ENCODE assay signal across 20 cellular contexts in the genomic region with DNA sequence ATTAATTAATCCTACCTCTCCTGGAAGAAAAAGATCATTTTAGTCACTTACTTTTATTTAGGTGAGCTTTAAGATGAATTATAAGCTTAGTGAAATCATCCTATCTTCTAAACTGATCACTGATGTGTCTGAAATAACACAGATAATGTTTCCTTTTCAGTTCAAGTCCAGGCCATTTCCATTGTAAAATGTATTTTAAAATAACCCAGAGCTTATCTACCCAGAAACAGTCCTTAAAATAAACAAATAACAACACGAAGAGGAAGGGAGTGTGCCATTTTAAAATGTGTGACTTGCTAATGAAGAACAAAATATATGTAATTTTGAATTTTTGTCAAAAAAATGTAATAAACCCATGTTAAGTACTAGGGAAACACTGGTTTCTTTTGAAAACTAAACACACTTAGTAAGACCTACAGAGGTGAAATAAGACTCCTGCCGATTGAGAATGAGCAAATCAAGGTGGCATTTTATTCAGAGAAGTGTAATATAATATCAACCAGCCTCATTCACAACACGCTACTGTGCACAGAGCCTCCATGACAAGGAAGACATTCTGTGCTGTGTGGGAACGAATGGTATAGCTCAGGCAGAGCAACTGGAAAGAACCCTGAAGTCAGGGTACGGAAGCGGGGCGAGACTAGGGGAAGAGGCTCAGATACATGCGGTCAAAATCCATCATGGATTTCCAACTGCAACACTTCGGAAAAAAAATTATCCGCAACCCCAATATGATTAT. TPM values are rescaled to one million over a fixed set of nuclear protein-coding genes. Genes with fewer than 3 reads are reported as not detected.
DNase-seq lines count a peak whose midpoint lies in the region; ATAC-seq and TF ChIP-seq lines count a peak whose summit lies in the region.
"Had no signal": no experiment of that assay in that cellular context is flagged by ENCODE, and none has a peak within 500 bp of the region (broad histone marks: within the 10 kb centered on the region; RNA-seq: fewer than 3 reads in every experiment).

No MANE protein-coding gene starts in this region.

- H3K27me3 ChIP-seq in AG04450 (ENCODE audit: control insufficient read depth, insufficient read depth, low read length) = no peaks in the 10 kb centered on the region
- H3K27me3 ChIP-seq in PC-3 (ENCODE audit: low read length) = no peaks in the 10 kb centered on the region
- H3K27me3 ChIP-seq in CD8-positive, alpha-beta T cell (ENCODE audit: insufficient read depth, low read length) = peaks cover 4% of the 10 kb centered on the region
- H3K27me3 ChIP-seq: adrenal gland, upper lobe of right lung had no signal

- no peaks in the 10 kb centered on the region for H3K9me3 Mint-ChIP-seq in mesothelial cell of epicardium
- no peaks in the 10 kb centered on the region for H3K9me3 Mint-ChIP-seq in CD8-positive, alpha-beta T cell
- H3K9me3 Mint-ChIP-seq: activated CD4-positive, alpha-beta memory T cell treated with anti-CD3 and anti-CD28 coated beads for 36 hours; activated T-helper 1 cell treated with anti-CD3 and anti-CD28 coated beads, Interleukin-12 subunit alpha, Interleukin-12 subunit beta, Interleukin-2, Interleukin-4 antibody, amounts not matched to agents 30 ng/mL and 10 ng/mL and 1 ng/mL, durations not matched to agents 14 hours and 24 hours and 36 hours; stimulated activated memory B cell treated with anti-CD40 and anti-IgM and Interleukin-4, amounts not matched to agents 10 μg/mL and 1 μg/mL and 100 μg/mL, for 72 hours had no signal

- BruUV-seq in PC-3 (replicated peaks; lab: Mats Ljungman, UMichigan) = TSS peak; percentile 38

- H3K79me2 ChIP-seq in PC-3 (ENCODE audit: low read length) = peaks cover 73% of the 10 kb centered on the region

- H3K27ac Mint-ChIP-seq in mesothelial cell of epicardium = peak overlapping the region; percentile 91
- H3K27ac Mint-ChIP-seq in CD8-positive, alpha-beta T cell = no peak overlapping the region
- H3K27ac Mint-ChIP-seq: activated CD4-positive, alpha-beta memory T cell treated with anti-CD3 and anti-CD28 coated beads for 36 hours; activated T-helper 1 cell treated with anti-CD3 and anti-CD28 coated beads, Interleukin-12 subunit alpha, Interleukin-12 subunit beta, Interleukin-2, Interleukin-4 antibody, amounts not matched to agents 30 ng/mL and 10 ng/mL and 1 ng/mL, durations not matched to agents 14 hours and 24 hours and 36 hours; stimulated activated memory B cell treated with anti-CD40 and anti-IgM and Interleukin-4, amounts not matched to agents 10 μg/mL and 1 μg/mL and 100 μg/mL, for 72 hours had no signal

- peaks cover 27% of the 10 kb centered on the region for H3F3A ChIP-seq in PC-3 (ENCODE audit: low read length, unreplicated experiment)

- H3K9me3 ChIP-seq in AG04450 (ENCODE audit: control insufficient read depth, insufficient read depth, low read length) (no peaks in the 10 kb centered on the region), PC-3 (ENCODE audit: low read length) (no peaks in the 10 kb centered on the region)
- H3K9me3 ChIP-seq in CD8-positive, alpha-beta T cell (ENCODE audit: low read length) = no peaks in the 10 kb centered on the region
- H3K9me3 ChIP-seq: adrenal gland, mucosa of descending colon, upper lobe of right lung had no signal

- no peak overlapping the region for H2AFZ ChIP-seq in PC-3 (ENCODE audit: low read length)

- intact Hi-C loops in PC-3 (cut with micrococcal nuclease) = no loop called here
- intact Hi-C loops in CD8-positive, alpha-beta T cell (cut with DNase I, micrococcal nuclease) = no loop called here

- TF ChIP-seq CTCF in AG04450 (IDR thresholded peaks at IDR 0.05; ENCODE audit: low read depth, low read length) (no peak), PC-3 (conservative IDR thresholded peaks at IDR 0.05; ENCODE audit: low read depth, low read length) (no peak), mesothelial cell of epicardium (IDR thresholded peaks at IDR 0.05; ENCODE audit: unreplicated experiment) (no peak)
- TF ChIP-seq CTCF in CD8-positive, alpha-beta T cell (IDR thresholded peaks at IDR 0.05) = no peak

- H3K27ac ChIP-seq in AG04450 (ENCODE audit: low read depth, low read length) (peak overlapping the region; percentile 62), PC-3 (ENCODE audit: low read length) (peak overlapping the region; percentile 97)
- no peak overlapping the region for H3K27ac ChIP-seq in CD8-positive, alpha-beta T cell (ENCODE audit: low read depth, low read length)
- H3K27ac ChIP-seq: upper lobe of right lung had no signal

- H3K36me3 Mint-ChIP-seq in mesothelial cell of epicardium = no peaks in the 10 kb centered on the region
- no peaks in the 10 kb centered on the region for H3K36me3 Mint-ChIP-seq in CD8-positive, alpha-beta T cell
- H3K36me3 Mint-ChIP-seq: activated CD4-positive, alpha-beta memory T cell treated with anti-CD3 and anti-CD28 coated beads for 36 hours; stimulated activated memory B cell treated with anti-CD40 and anti-IgM and Interleukin-4, amounts not matched to agents 10 μg/mL and 1 μg/mL and 100 μg/mL, for 72 hours had no signal

- peak overlapping the region; percentile 96 for H3K4me2 ChIP-seq in PC-3 (ENCODE audit: low read length)

- DNase-seq in AG04450 (ENCODE audit: low read depth, low spot score) (no peak), PC-3 (peak; percentile 23), dermis blood vessel endothelial cell (peak; percentile 39), mesothelial cell of epicardium (ENCODE audit: low spot score in 2 of 2, unreplicated experiment in 2 of 2) (no peak), DMS114 treated with DMSO at 0.1 percent for 48 hours (lab: John Stamatoyannopoulos, UW; ENCODE audit: unreplicated experiment) (no peak), NCI-H774 (lab: John Stamatoyannopoulos, UW) (no peak), NCI-H1436 (lab: John Stamatoyannopoulos, UW) (no peak)
- no peak for DNase-seq in CD8-positive, alpha-beta T cell
- DNase-seq: activated CD4-positive, alpha-beta memory T cell treated with anti-CD3 and anti-CD28 coated beads for 36 hours; cerebellar nuclear complex; GDM1; head of caudate nucleus; KBM-7; mucosa of descending colon; nucleus accumbens; small intestine had no signal

- ATAC-seq in PC-3 = no peak
- ATAC-seq in CD8-positive, alpha-beta T cell = no peak
- ATAC-seq: stimulated activated memory B cell treated with anti-CD40 and anti-IgM and Interleukin-4, amounts not matched to agents 10 μg/mL and 1 μg/mL and 100 μg/mL, for 72 hours; upper lobe of right lung had no signal

- H3K4me3 Mint-ChIP-seq in mesothelial cell of epicardium = no peak overlapping the region
- H3K4me3 Mint-ChIP-seq in CD8-positive, alpha-beta T cell = no peak overlapping the region
- H3K4me3 Mint-ChIP-seq: activated CD4-positive, alpha-beta memory T cell treated with anti-CD3 and anti-CD28 coated beads for 36 hours; activated T-helper 1 cell treated with anti-CD3 and anti-CD28 coated beads, Interleukin-12 subunit alpha, Interleukin-12 subunit beta, Interleukin-2, Interleukin-4 antibody, amounts not matched to agents 30 ng/mL and 10 ng/mL and 1 ng/mL, durations not matched to agents 14 hours and 24 hours and 36 hours; stimulated activated memory B cell treated with anti-CD40 and anti-IgM and Interleukin-4, amounts not matched to agents 10 μg/mL and 1 μg/mL and 100 μg/mL, for 72 hours had no signal

- peak overlapping the region; percentile 78 for H3K9ac ChIP-seq in PC-3 (ENCODE audit: low read length)

- CTCF ChIA-PET in AG04450 (lab: Charles Lee) (interaction anchor here (1.0 to 2.6 kb wide), 2 partner anchors 10 to 16 kb away, joined by 3 to 7 read pairs; no protein-coding TSS in a partner anchor), PC-3 (lab: Charles Lee) (interaction anchor here (1.7 kb wide), 1 partner anchor 16 kb away, joined by 6 read pairs; no protein-coding TSS in a partner anchor)
- CTCF ChIA-PET in CD8-positive, alpha-beta T cell (lab: Charles Lee) = no interaction called here

- peaks cover 30% of the 10 kb centered on the region for H3K4me1 Mint-ChIP-seq in mesothelial cell of epicardium
- H3K4me1 Mint-ChIP-seq in CD8-positive, alpha-beta T cell (ENCODE audit: low read depth) = no peaks in the 10 kb centered on the region

- no peaks in the 10 kb centered on the region for H3K9me2 ChIP-seq in PC-3 (replicated peaks; ENCODE audit: low read length)

- no peaks in the 10 kb centered on the region for H3K36me3 ChIP-seq in PC-3 (ENCODE audit: low read depth, low read length)
- no peaks in the 10 kb centered on the region for H3K36me3 ChIP-seq in CD8-positive, alpha-beta T cell (ENCODE audit: insufficient read depth, low read length)
- H3K36me3 ChIP-seq: adrenal gland, upper lobe of right lung had no signal

- POLR2A ChIA-PET in AG04450 (lab: Yijun Ruan, JAX) = interaction anchor here (1.3 kb wide), 1 partner anchor 9 kb away, joined by 5 read pairs; no protein-coding TSS in a partner anchor
- POLR2A ChIA-PET in PC-3 (lab: Charles Lee; ENCODE audit: unreplicated experiment) = interaction anchor here (0.6 kb wide), 1 partner anchor 15 kb away, joined by 5 read pairs; no protein-coding TSS in a partner anchor
- POLR2A ChIA-PET in CD8-positive, alpha-beta T cell (lab: Charles Lee) = no interaction called here

- H4K20me1 ChIP-seq in PC-3 (ENCODE audit: low read length) = no peaks in the 10 kb centered on the region

- H3K4me3 ChIP-seq in AG04450 (ENCODE audit: low read depth, low read length) (peak overlapping the region; percentile 67), PC-3 (ENCODE audit: low read length) (peak overlapping the region; percentile 64)
- no peak overlapping the region for H3K4me3 ChIP-seq in CD8-positive, alpha-beta T cell (ENCODE audit: low read depth, low read length)
- H3K4me3 ChIP-seq: adrenal gland, mucosa of descending colon, upper lobe of right lung had no signal

- peaks cover 67% of the 10 kb centered on the region for H3K4me1 ChIP-seq in PC-3 (ENCODE audit: insufficient read depth, low read length)
- H3K4me1 ChIP-seq in CD8-positive, alpha-beta T cell (ENCODE audit: insufficient read depth, low read length) = peaks cover 3% of the 10 kb centered on the region

- no peaks in the 10 kb centered on the region for H3K27me3 Mint-ChIP-seq in mesothelial cell of epicardium (ENCODE audit: low read depth)
- peaks cover 38% of the 10 kb centered on the region for H3K27me3 Mint-ChIP-seq in CD8-positive, alpha-beta T cell (ENCODE audit: low read depth)

RNA-seq across cellular contexts. Expression of a gene that starts 7.7 kb away (rescaled TPM):
- polyA plus RNA-seq in AG04450 (2011; rRNA removed) = 64.3 and 71.0 TPM in 2 replicates
- polyA minus RNA-seq in AG04450 (2011; rRNA and poly(A)+ RNA removed) = 108 and 110 TPM in 2 replicates
- total RNA-seq in PC-3 (2014; rRNA removed) (32.0 and 39.9 TPM in 2 replicates), dermis blood vessel endothelial cell (13.3 and 37.6 TPM in 2 replicates), mesothelial cell of epicardium (17.2 to 17.9 TPM (median 17.8 TPM) in 3 replicates)
- under 1 TPM in 1 of 2 experiments, not detected in 1; 0.17 TPM for total RNA-seq in CD8-positive, alpha-beta T cell

RNA-seq across cellular contexts. Expression of a gene that starts 41.5 kb away (rescaled TPM):
- polyA plus RNA-seq in AG04450 (2011; rRNA removed) = not detected in 2 replicates
- 0.23 TPM in 1 of 2 replicates, not detected in the other for polyA minus RNA-seq in AG04450 (2011; rRNA and poly(A)+ RNA removed)
- total RNA-seq in PC-3 (2014; rRNA removed) (0.40 and 1.7 TPM in 2 replicates), dermis blood vessel endothelial cell (0.09 TPM in 1 of 2 replicates, not detected in the other), mesothelial cell of epicardium (not detected in 3 replicates)
- not detected for total RNA-seq in CD8-positive, alpha-beta T cell
- total RNA-seq: activated CD4-positive, alpha-beta memory T cell treated with anti-CD3 and anti-CD28 coated beads for 36 hours; activated T-helper 1 cell treated with anti-CD3 and anti-CD28 coated beads, Interleukin-12 subunit alpha, Interleukin-12 subunit beta, Interleukin-2, Interleukin-4 antibody, amounts not matched to agents 30 ng/mL and 10 ng/mL and 1 ng/mL, durations not matched to agents 14 hours and 24 hours and 36 hours had no signal

Comparison
In these comparisons a context has a peak if more than half of its experiments do, and no peak if none do; other contexts are left out.
1. DNase-seq: peak in PC-3 (single experiment) and dermis blood vessel endothelial cell (single experiment); none in AG04450 (single experiment), mesothelial cell of epicardium (0 of 2), CD8-positive, alpha-beta T cell (0 of 7), DMS114 treated with DMSO at 0.1 percent for 48 hours (single experiment), NCI-H774 (single experiment) and NCI-H1436 (single experiment).
2. RNA of a gene that starts 7.7 kb away (total RNA-seq): 32.0 to 39.9 TPM in PC-3, 17.2 to 17.9 TPM in mesothelial cell of epicardium and 13.3 to 37.6 TPM in dermis blood vessel endothelial cell; 0.17 TPM in CD8-positive, alpha-beta T cell; every median in the first group is over 10 times any median in the second.